8 cellular contexts compared by ENCODE assay signal in genomic region chr15:67120839-67121540, GRCh38. TPM values are rescaled to one million over a fixed set of nuclear protein-coding genes. Genes with fewer than 3 reads are reported as not detected.
A peak's percentile ranks its signal among the peaks of the same experiment; 100 is the strongest.
DNase-seq lines count a peak whose midpoint lies in the region; ATAC-seq lines count a peak whose summit lies in the region.

No MANE protein-coding gene starts in this region.

- H3K4me1 Mint-ChIP-seq in effector memory CD8-positive, alpha-beta T cell (ENCODE audit: low read depth in 2 of 2) = peaks cover 67 to 79% of the 10 kb centered on the region in 2 donors

- peaks cover 8% of the 10 kb centered on the region for H3K36me3 Mint-ChIP-seq in effector memory CD8-positive, alpha-beta T cell (ENCODE audit: insufficient read depth)

- H3K9me3 Mint-ChIP-seq in effector memory CD8-positive, alpha-beta T cell = no peaks in the 10 kb centered on the region

- peak overlapping the region; percentile 64 to 82 for H3K4me3 Mint-ChIP-seq in effector memory CD8-positive, alpha-beta T cell

- peak; percentile 65 for DNase-seq in HT-29 (ENCODE audit: low spot score)
- DNase-seq in activated CD8-positive, alpha-beta memory T cell treated with anti-CD3 and anti-CD28 coated beads, Interleukin-2, amount 50 U/mL, for 24 hours (ENCODE audit: extremely low read depth) = peak; percentile 64
- DNase-seq in effector memory CD8-positive, alpha-beta T cell = peak; percentile 85 to 90 (median 88)
- peak; percentile 74 for DNase-seq in myocyte (ENCODE audit: low read depth)
- peak; percentile 67 to 79 for DNase-seq in stimulated activated CD8-positive, alpha-beta memory T cell treated with anti-CD3 and anti-CD28 coated beads, Interleukin-7, amount 100 ng/mL, for 1 hour (ENCODE audit: low read depth in 2 of 2)
- no peak for DNase-seq in LoVo (ENCODE audit: low spot score)

- ATAC-seq in GM19035 (IDR thresholded peaks at IDR 0.05; ENCODE audit: unreplicated experiment) (peak; percentile 66), GM18870 (IDR thresholded peaks at IDR 0.05; ENCODE audit: unreplicated experiment) (no peak)
- peak; percentile 92 for ATAC-seq in effector memory CD8-positive, alpha-beta T cell (replicated peaks)

- H3K27me3 Mint-ChIP-seq in effector memory CD8-positive, alpha-beta T cell = no peaks in the 10 kb centered on the region

- H3K27ac Mint-ChIP-seq in effector memory CD8-positive, alpha-beta T cell = peak overlapping the region; percentile 93 to 99

RNA-seq across cellular contexts. Expression of gene SMAD3, which starts 55.6 kb away (rescaled TPM):
- 63.5 and 82.5 TPM in 2 replicates for total RNA-seq in HT-29 (2014; rRNA removed; shearing (Covaris generic))
- 24.4 and 31.0 TPM in 2 replicates for total RNA-seq in myocyte
- 28.7 TPM for polyA plus RNA-seq in myocyte (2012)
